Comparison of ENCODE assay signal across 8 cellular contexts in genomic region chr4:2932951-2933565, GRCh38. TPM values are rescaled to one million over a fixed set of nuclear protein-coding genes. Genes with fewer than 3 reads are reported as not detected.
A peak's percentile ranks its signal among the peaks of the same experiment; 100 is the strongest.
DNase-seq lines count a peak whose midpoint lies in the region; ATAC-seq, FAIRE-seq and TF ChIP-seq lines count a peak whose summit lies in the region.

No MANE protein-coding gene starts in this region.

- peaks cover 6% of the 10 kb centered on the region for H3K36me3 Mint-ChIP-seq in activated naive CD8-positive, alpha-beta T cell

- H3K27ac ChIP-seq in keratinocyte (ENCODE audit: control insufficient read depth, insufficient read depth, low read length) (peak overlapping the region; percentile 47), tibial artery (peak overlapping the region; percentile 82 to 92)

- H3K4me1 Mint-ChIP-seq in activated naive CD8-positive, alpha-beta T cell (ENCODE audit: low read depth) = peaks cover 39% of the 10 kb centered on the region

- H3K27me3 ChIP-seq in keratinocyte (ENCODE audit: control insufficient read depth, extremely low read depth, insufficient read depth, low read length) = no peaks in the 10 kb centered on the region
- H3K27me3 ChIP-seq in tibial artery = no peaks in the 10 kb centered on the region

- peaks cover 30% of the 10 kb centered on the region for H3K4me1 ChIP-seq in keratinocyte (ENCODE audit: control insufficient read depth, extremely low read depth, insufficient read depth, low read length)
- H3K4me1 ChIP-seq in tibial artery = peaks cover 0 to 53% (median 28%) of the 10 kb centered on the region in 4 donors

- H3K9me3 ChIP-seq in keratinocyte (ENCODE audit: control insufficient read depth, low read depth, low read length) (no peaks in the 10 kb centered on the region), tibial artery (no peaks in the 10 kb centered on the region)

- peaks cover 22 to 40% of the 10 kb centered on the region in 2 experiments for H3K36me3 ChIP-seq in keratinocyte (ENCODE audit: control insufficient read depth in 2 of 2, extremely low read depth in 1 of 2, insufficient read depth in 2 of 2, low read length in 2 of 2)
- H3K36me3 ChIP-seq in tibial artery = peaks cover 4 to 59% (median 45%) of the 10 kb centered on the region in 3 donors

- ATAC-seq in GM18502 (IDR thresholded peaks at IDR 0.05; ENCODE audit: poor library complexity, unreplicated experiment) (no peak), HG03108 (IDR thresholded peaks at IDR 0.05; ENCODE audit: unreplicated experiment) (no peak), HG02970 (IDR thresholded peaks at IDR 0.05; ENCODE audit: low FRiP score, unreplicated experiment) (no peak)

- H3K27ac Mint-ChIP-seq in activated naive CD8-positive, alpha-beta T cell = peak overlapping the region; percentile 90

- dilution Hi-C loops in keratinocyte (cut with MboI; ENCODE audit: extremely low pct_ligation_motif_present, low sequenced_read_pairs) = no loop called here

- H4K20me1 ChIP-seq in keratinocyte (ENCODE audit: control insufficient read depth, extremely low read depth, insufficient read depth, low read length) = peaks cover 14% of the 10 kb centered on the region

- no peak for FAIRE-seq in keratinocyte (lab: Jason Lieb, UNC)

- H3K4me3 ChIP-seq in keratinocyte (ENCODE audit: control insufficient read depth in 2 of 3, extremely low read depth in 1 of 3, insufficient read depth in 2 of 3, low read depth in 1 of 3, low read length in 3 of 3) (peak overlapping the region; percentile 65 to 76 (median 65)), tibial artery (peak overlapping the region; percentile 80 to 97)

- intact Hi-C loops in tibial artery (cut with DNase I; ENCODE audit: low total_unique reads) = loop anchor here (10.0 kb wide), 2 partner anchors 168 to 1958 kb away; partner anchors contain the start of gene DGKQ

- no peak overlapping the region for H2AFZ ChIP-seq in keratinocyte (ENCODE audit: control insufficient read depth, low read length)

- H3K9me3 Mint-ChIP-seq in activated naive CD8-positive, alpha-beta T cell (ENCODE audit: low read depth) = no peaks in the 10 kb centered on the region

- H3K4me3 Mint-ChIP-seq in activated naive CD8-positive, alpha-beta T cell = peak overlapping the region; percentile 93

- DNase-seq in activated CD8-positive, alpha-beta memory T cell treated with anti-CD3 and anti-CD28 coated beads for 24 hours = peak; percentile 69
- DNase-seq in activated CD8-positive, alpha-beta memory T cell treated with anti-CD3 and anti-CD28 coated beads, Interleukin-2, amount 50 U/mL, for 4 hours = no peak
- DNase-seq in keratinocyte (ENCODE audit: low read depth, low spot score) = no peak
- DNase-seq in tibial artery = peak in 1 of 2 donors; percentile 68

- TF ChIP-seq CTCF in keratinocyte (optimal IDR thresholded peaks at IDR 0.05 in 1 of 3, IDR thresholded peaks at IDR 0.05 in 1 of 3, conservative IDR thresholded peaks at IDR 0.05 in 1 of 3; ENCODE audit: extremely low read depth in 1 of 3, insufficient read depth in 2 of 3, low read length in 3 of 3) = no peak
- no peak for TF ChIP-seq CTCF in tibial artery (IDR thresholded peaks at IDR 0.05)

- H3K79me2 ChIP-seq in keratinocyte (ENCODE audit: control insufficient read depth, insufficient read depth, low read length) = peaks cover 40% of the 10 kb centered on the region

- H3K27me3 Mint-ChIP-seq in activated naive CD8-positive, alpha-beta T cell = no peaks in the 10 kb centered on the region

- H3K9me1 ChIP-seq in keratinocyte (ENCODE audit: control insufficient read depth, extremely low read depth, insufficient read depth, low read length) = no peaks in the 10 kb centered on the region

- peak overlapping the region; percentile 85 for H3K4me2 ChIP-seq in keratinocyte (ENCODE audit: control insufficient read depth, extremely low read depth, insufficient read depth, low read depth, low read length)

- peak overlapping the region; percentile 74 for H3K9ac ChIP-seq in keratinocyte (ENCODE audit: control insufficient read depth, extremely low read depth, insufficient read depth, low read length)

RNA-seq across cellular contexts. Expression of gene NOP14, which starts 30.1 kb away (rescaled TPM):
- 9.6 to 24.7 TPM (median 21.8 TPM) in 3 replicates for polyA plus RNA-seq in keratinocyte
- 56.8 TPM for polyA plus RNA-seq in keratinocyte (2011; ENCODE audit: low read depth)
- polyA plus RNA-seq in keratinocyte (2011; cell fraction: cytosol; rRNA removed) = 20.2 and 22.1 TPM in 2 replicates
- 24.9 and 28.4 TPM in 2 replicates for polyA plus RNA-seq in keratinocyte (2011; cell fraction: nucleus; rRNA removed)
- polyA plus RNA-seq in keratinocyte (2012; ENCODE audit: low replicate concordance) = 36.4 and 41.2 TPM in 2 replicates
- polyA minus RNA-seq in keratinocyte = 8.3 to 22.6 TPM (median 22.1 TPM) in 3 replicates
- polyA minus RNA-seq in keratinocyte (2011; cell fraction: cytosol; rRNA and poly(A)+ RNA removed) = 15.3 TPM
- polyA minus RNA-seq in keratinocyte (2011; cell fraction: nucleus; rRNA and poly(A)+ RNA removed) = 12.2 and 17.5 TPM in 2 replicates

RNA-seq across cellular contexts. Expression of gene GRK4, which starts 30.3 kb away (rescaled TPM):
- 3.8 to 4.8 TPM (median 4.3 TPM) in 3 replicates for polyA plus RNA-seq in keratinocyte
- 3.9 TPM for polyA plus RNA-seq in keratinocyte (2011; ENCODE audit: low read depth)
- polyA plus RNA-seq in keratinocyte (2011; cell fraction: cytosol; rRNA removed) = 4.5 and 5.3 TPM in 2 replicates
- 6.7 and 7.2 TPM in 2 replicates for polyA plus RNA-seq in keratinocyte (2011; cell fraction: nucleus; rRNA removed)
- 3.2 and 7.4 TPM in 2 replicates for polyA plus RNA-seq in keratinocyte (2012; ENCODE audit: low replicate concordance)
- 1.4 to 4.9 TPM (median 4.2 TPM) in 3 replicates for polyA minus RNA-seq in keratinocyte
- 4.2 TPM for polyA minus RNA-seq in keratinocyte (2011; cell fraction: cytosol; rRNA and poly(A)+ RNA removed)
- 2.1 and 4.0 TPM in 2 replicates for polyA minus RNA-seq in keratinocyte (2011; cell fraction: nucleus; rRNA and poly(A)+ RNA removed)
